ENCODE assay signal across 19 cellular contexts in the genomic region with DNA sequence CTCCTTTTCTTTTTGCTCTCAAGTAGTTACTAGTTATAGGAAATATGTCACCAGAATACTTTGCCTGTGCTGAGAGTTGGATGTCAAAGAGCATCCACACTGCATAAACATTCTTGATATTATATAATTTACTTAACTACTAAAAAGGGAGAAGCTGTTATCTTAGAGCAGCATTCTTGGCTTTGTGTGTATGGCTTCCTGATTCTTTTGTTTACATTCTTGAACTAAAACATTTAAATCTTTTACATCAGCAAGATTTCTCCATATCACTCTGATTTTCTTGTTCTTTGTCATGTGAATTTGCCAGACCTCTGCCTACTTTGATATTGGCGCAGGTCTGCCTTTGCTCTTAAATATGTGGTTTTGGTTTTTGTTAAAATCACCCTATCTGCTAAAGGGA. TPM values are rescaled to one million over a fixed set of nuclear protein-coding genes. Genes with fewer than 3 reads are reported as not detected.
DNase-seq lines count a peak whose midpoint lies in the region; ATAC-seq and TF ChIP-seq lines count a peak whose summit lies in the region.
"Had no signal": no experiment of that assay in that cellular context is flagged by ENCODE, and none has a peak within 500 bp of the region (broad histone marks: within the 10 kb centered on the region; RNA-seq: fewer than 3 reads in every experiment).

No MANE protein-coding gene starts in this region.

- H3K27me3 Mint-ChIP-seq in endodermal cell (ENCODE audit: insufficient read depth) = no peaks in the 10 kb centered on the region
- H3K27me3 Mint-ChIP-seq in nephron (ENCODE audit: low read depth) = no peaks in the 10 kb centered on the region
- no peaks in the 10 kb centered on the region for H3K27me3 Mint-ChIP-seq in activated naive CD8-positive, alpha-beta T cell treated with anti-CD3 and anti-CD28 coated beads for 36 hours

- peak; percentile 71 for DNase-seq in EH (ENCODE audit: low read depth)
- peak in 1 of 2 experiments; percentile 49 for DNase-seq in SJSA1 (ENCODE audit: low read depth in 1 of 2, low spot score in 2 of 2)
- no peak for DNase-seq in endodermal cell
- no peak for DNase-seq in SHP77 treated with DMSO at 0.1 percent for 48 hours (lab: John Stamatoyannopoulos, UW)
- DNase-seq in activated naive CD8-positive, alpha-beta T cell treated with anti-CD3 and anti-CD28 coated beads for 36 hours = no peak
- DNase-seq in anterior cingulate cortex (lab: John Stamatoyannopoulos, UW) = no peak
- DNase-seq: AML-193; central memory CD4-positive, alpha-beta T cell; effector memory CD4-positive, alpha-beta T cell; lower lobe of right lung; NCI-H510A; SIG-M5; substantia nigra had no signal

- H3K27ac ChIP-seq in SJSA1 = peak overlapping the region; percentile 18
- no peak overlapping the region for H3K27ac ChIP-seq in endodermal cell (ENCODE audit: low read depth, low read length)
- H3K27ac ChIP-seq: gastroesophageal sphincter, lower lobe of right lung, neural progenitor cell had no signal

- H3K27me3 ChIP-seq in SJSA1 (replicated peaks) (no peaks in the 10 kb centered on the region), endodermal cell (ENCODE audit: control insufficient read depth, insufficient read depth, low read length, poor library complexity, severe bottlenecking) (no peaks in the 10 kb centered on the region)
- H3K27me3 ChIP-seq: gastroesophageal sphincter, neural progenitor cell had no signal

- ATAC-seq in GM21825 (IDR thresholded peaks at IDR 0.05; ENCODE audit: unreplicated experiment) = no peak
- ATAC-seq: activated naive CD4-positive, alpha-beta T cell treated with anti-CD3 and anti-CD28 coated beads, Interleukin-2, amount 50 U/mL, for 72 hours; gastroesophageal sphincter; lower lobe of right lung had no signal

- TF ChIP-seq CTCF in endodermal cell (conservative IDR thresholded peaks at IDR 0.05) (no peak), nephron (IDR thresholded peaks at IDR 0.05; ENCODE audit: unreplicated experiment in 3 of 3) (no peak)

- WGBS in endodermal cell (ENCODE audit: insufficient coverage in 1 of 2, insufficient read length in 1 of 2), 2 experiments = 95% methylated on average over 1 of the region's 1 CpG; no CpG with 5 or more reads in 1 of the 2 experiments

- H3K4me1 Mint-ChIP-seq in endodermal cell (peaks cover 13% of the 10 kb centered on the region), nephron (peaks cover 6% of the 10 kb centered on the region)
- H3K4me1 Mint-ChIP-seq in activated naive CD8-positive, alpha-beta T cell treated with anti-CD3 and anti-CD28 coated beads for 36 hours = peaks cover 17% of the 10 kb centered on the region
- H3K4me1 Mint-ChIP-seq: neural progenitor cell had no signal

- no peak overlapping the region for H3K4me3 ChIP-seq in SJSA1
- H3K4me3 ChIP-seq in endodermal cell (ENCODE audit: low read length) = peak overlapping the region; percentile 26
- H3K4me3 ChIP-seq: gastroesophageal sphincter, lower lobe of right lung, neural progenitor cell had no signal

- peaks cover 19% of the 10 kb centered on the region for H3K4me1 ChIP-seq in SJSA1 (replicated peaks)
- H3K4me1 ChIP-seq in endodermal cell (ENCODE audit: control insufficient read depth, insufficient read depth, low read length) = peaks cover 8% of the 10 kb centered on the region
- H3K4me1 ChIP-seq: neural progenitor cell had no signal

- peaks cover 38% of the 10 kb centered on the region for H3K36me3 Mint-ChIP-seq in endodermal cell (ENCODE audit: low read depth)
- peaks cover 55% of the 10 kb centered on the region for H3K36me3 Mint-ChIP-seq in nephron (ENCODE audit: low read depth)
- peaks cover 10% of the 10 kb centered on the region for H3K36me3 Mint-ChIP-seq in activated naive CD8-positive, alpha-beta T cell treated with anti-CD3 and anti-CD28 coated beads for 36 hours

- H3K4me3 Mint-ChIP-seq in endodermal cell (no peak overlapping the region), nephron (no peak overlapping the region)
- H3K4me3 Mint-ChIP-seq in activated naive CD8-positive, alpha-beta T cell treated with anti-CD3 and anti-CD28 coated beads for 36 hours = no peak overlapping the region
- H3K4me3 Mint-ChIP-seq: neural progenitor cell; T-helper 2 cell treated with Interferon-gamma antibody and Interleukin-4, amounts not matched to agents 5 μg/mL and 100 μg/mL, for 36 hours had no signal

- no peaks in the 10 kb centered on the region for H3K9me3 ChIP-seq in SJSA1 (replicated peaks)
- no peaks in the 10 kb centered on the region for H3K9me3 ChIP-seq in endodermal cell (ENCODE audit: control insufficient read depth, low read length)
- H3K9me3 ChIP-seq: gastroesophageal sphincter, lower lobe of right lung had no signal

- peak overlapping the region; percentile 70 for H3K27ac Mint-ChIP-seq in endodermal cell
- peak overlapping the region; percentile 13 to 80 (median 28) for H3K27ac Mint-ChIP-seq in nephron
- H3K27ac Mint-ChIP-seq in activated naive CD8-positive, alpha-beta T cell treated with anti-CD3 and anti-CD28 coated beads for 36 hours = no peak overlapping the region
- H3K27ac Mint-ChIP-seq: neural progenitor cell; T-helper 2 cell treated with Interferon-gamma antibody and Interleukin-4, amounts not matched to agents 5 μg/mL and 100 μg/mL, for 36 hours had no signal

- peaks cover 37% of the 10 kb centered on the region for H3K36me3 ChIP-seq in SJSA1
- H3K36me3 ChIP-seq in endodermal cell (ENCODE audit: control insufficient read depth, insufficient read depth, low read length) = peaks cover 91% of the 10 kb centered on the region

- H3K9me3 Mint-ChIP-seq in endodermal cell = no peaks in the 10 kb centered on the region
- no peaks in the 10 kb centered on the region for H3K9me3 Mint-ChIP-seq in nephron
- no peaks in the 10 kb centered on the region for H3K9me3 Mint-ChIP-seq in activated naive CD8-positive, alpha-beta T cell treated with anti-CD3 and anti-CD28 coated beads for 36 hours
- H3K9me3 Mint-ChIP-seq: activated naive CD4-positive, alpha-beta T cell treated with anti-CD3 and anti-CD28 coated beads, Interleukin-2, amount 50 U/mL, for 72 hours; neural progenitor cell; T-helper 2 cell treated with Interferon-gamma antibody and Interleukin-4, amounts not matched to agents 5 μg/mL and 100 μg/mL, for 36 hours had no signal

- H3K9ac ChIP-seq in endodermal cell (ENCODE audit: extremely low read depth, low read length, poor library complexity, severe bottlenecking) = no peak overlapping the region
- H3K9ac ChIP-seq: neural progenitor cell had no signal

RNA-seq across cellular contexts. Expression of gene SUCO, which starts 48.8 kb away (rescaled TPM):
- total RNA-seq in SJSA1 (2014; rRNA removed; shearing (Covaris generic)) = 24.1 and 26.1 TPM in 2 replicates
- total RNA-seq in endodermal cell = 10 to 100 TPM; 62.2 TPM
- polyA plus RNA-seq in endodermal cell (2013, experiment 1 of 2) = 49.8 TPM
- polyA plus RNA-seq in endodermal cell (2013, experiment 2 of 2) = 53.9 TPM
- 10 to 100 TPM; 18.9 to 21.8 TPM for total RNA-seq in activated naive CD8-positive, alpha-beta T cell treated with anti-CD3 and anti-CD28 coated beads for 36 hours
